8 cellular contexts compared by ENCODE assay signal in genomic region chr6:152160346-152160745, GRCh38.
DNase-seq lines count a peak whose midpoint lies in the region; ATAC-seq and TF ChIP-seq lines count a peak whose summit lies in the region.
"Had no signal": no experiment of that assay in that cellular context is flagged by ENCODE, and none has a peak within 500 bp of the region (broad histone marks: within the 10 kb centered on the region; RNA-seq: fewer than 3 reads in every experiment).

No MANE protein-coding gene starts in this region.

- H3K4me3 Mint-ChIP-seq in immature natural killer cell (no peak overlapping the region), HFFc6 (no peak overlapping the region)

- H3K36me3 ChIP-seq in HAP-1 (replicated peaks), result no peaks in the 10 kb centered on the region

- H3K4me1 ChIP-seq in HAP-1, result no peaks in the 10 kb centered on the region

- H3K9me3 Mint-ChIP-seq in immature natural killer cell (no peaks in the 10 kb centered on the region), HFFc6 (no peaks in the 10 kb centered on the region)

- DNase-seq in immature natural killer cell (no peak), HAP-1 (ENCODE audit: low spot score in 2 of 2) (no peak), HFFc6 (no peak), midbrain (lab: John Stamatoyannopoulos, UW) (no peak)
- DNase-seq: NCI-H1105 had no signal

- no peaks in the 10 kb centered on the region for H3K27me3 ChIP-seq in HAP-1 (ENCODE audit: low read depth)

- ATAC-seq in GM18858 (IDR thresholded peaks at IDR 0.05; ENCODE audit: unreplicated experiment) (peak; percentile 93), GM21423 (IDR thresholded peaks at IDR 0.05; ENCODE audit: unreplicated experiment) (peak; percentile 95), HG03196 (IDR thresholded peaks at IDR 0.05; ENCODE audit: unreplicated experiment) (peak; percentile 94)

- H3K36me3 Mint-ChIP-seq in immature natural killer cell (peaks cover 4 to 31% (median 22%) of the 10 kb centered on the region in 3 donors), HFFc6 (ENCODE audit: low read depth) (peaks cover 19% of the 10 kb centered on the region)

- no peak overlapping the region for H3K4me3 ChIP-seq in HAP-1

- peaks cover 0 to 7% (median 4%) of the 10 kb centered on the region in 3 donors for H3K27me3 Mint-ChIP-seq in immature natural killer cell (ENCODE audit: low read depth in 3 of 3)
- H3K27me3 Mint-ChIP-seq in HFFc6 (ENCODE audit: insufficient read depth), result peaks cover 3% of the 10 kb centered on the region; the same call in 1 of the 2 replicates

- in situ Hi-C loops in HAP-1 (cut with MboI; ENCODE audit: low sequenced_read_pairs), result no loop called here

- H3K4me1 Mint-ChIP-seq in immature natural killer cell (peaks cover 4 to 17% of the 10 kb centered on the region in 2 donors), HFFc6 (ENCODE audit: low read depth) (peaks cover 15% of the 10 kb centered on the region)

- TF ChIP-seq CTCF in HFFc6 (IDR thresholded peaks at IDR 0.05), result no peak

- H3K27ac Mint-ChIP-seq in immature natural killer cell (peak overlapping the region in 4 of 6 donors; percentile 34 to 68 (median 44)), HFFc6 (no peak overlapping the region)

- no peaks in the 10 kb centered on the region for H3K9me3 ChIP-seq in HAP-1
